ENCODE assay signal across 11 cellular contexts in the genomic region with DNA sequence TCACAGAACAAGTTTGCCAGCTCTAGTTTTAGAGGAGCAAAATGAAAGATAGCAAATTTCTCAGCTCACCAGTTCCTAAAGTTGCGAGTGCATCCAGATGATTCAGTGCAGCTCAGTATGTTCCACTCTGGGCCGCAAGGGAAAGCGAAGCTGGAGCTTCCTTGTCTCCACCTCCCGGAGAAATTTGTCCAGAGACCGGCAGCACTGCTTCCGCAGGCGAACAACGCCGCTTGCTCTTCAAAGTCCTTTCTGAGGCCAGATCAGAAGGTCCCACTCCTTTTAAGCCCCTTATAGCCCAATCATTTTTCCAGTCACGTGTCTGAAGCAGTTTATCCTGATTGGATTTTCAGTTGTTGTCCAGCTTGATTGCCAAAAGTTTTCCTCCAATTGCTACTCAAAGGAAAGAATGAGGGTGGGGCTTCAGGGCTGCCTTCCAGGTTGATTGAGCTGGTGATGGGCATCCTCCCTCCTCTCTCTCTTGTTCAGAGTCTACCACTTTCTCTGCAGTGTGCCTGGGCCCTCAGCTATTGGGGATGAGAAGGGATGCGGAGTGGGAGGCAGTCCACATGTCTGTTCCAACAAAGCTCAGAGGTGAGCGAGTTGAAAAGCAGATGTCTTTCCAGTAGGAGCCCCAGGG. TPM values are rescaled to one million over a fixed set of nuclear protein-coding genes. Genes with fewer than 3 reads are reported as not detected.
DNase-seq lines count a peak whose midpoint lies in the region; ATAC-seq and TF ChIP-seq lines count a peak whose summit lies in the region.
"Had no signal": no experiment of that assay in that cellular context is flagged by ENCODE, and none has a peak within 500 bp of the region (broad histone marks: within the 10 kb centered on the region; RNA-seq: fewer than 3 reads in every experiment).

Gene ZNF280A (minus strand): TSS at position 251 of the 637 bp plus-strand sequence. CDS start 4,640 bp downstream, outside the sequence.

- intact Hi-C loops in tibial artery (cut with DNase I; ENCODE audit: low total_unique reads) = no loop called here

- DNase-seq in GM03348 (ENCODE audit: low spot score) (peak; percentile 13), NCI-H146 (lab: John Stamatoyannopoulos, UW) (peak; percentile 52), choroid plexus epithelial cell (ENCODE audit: low read depth) (peak; percentile 60), retinal pigment epithelial cell (ENCODE audit: low read depth) (no peak), T-helper 17 cell (no peak), tibial artery (no peak)
- no peak for DNase-seq in activated CD8-positive, alpha-beta memory T cell treated with anti-CD3 and anti-CD28 coated beads, Interleukin-2, amount 50 U/mL, for 48 hours
- DNase-seq: amniotic stem cell, EL, nucleus accumbens had no signal

- no peak within 1 kb of the TSS for H3K27ac ChIP-seq in tibial artery

- TF ChIP-seq CTCF in choroid plexus epithelial cell (conservative IDR thresholded peaks at IDR 0.05; ENCODE audit: low read depth, low read length) (peak; percentile 31), retinal pigment epithelial cell (conservative IDR thresholded peaks at IDR 0.05; ENCODE audit: low read depth, low read length) (no peak), tibial artery (IDR thresholded peaks at IDR 0.05) (no peak)

- peaks cover 3% of the 10 kb centered on the region for H3K36me3 Mint-ChIP-seq in T-helper 17 cell (ENCODE audit: low read depth)

- no peaks in the 10 kb centered on the region for H3K27me3 ChIP-seq in tibial artery

- ATAC-seq in T-helper 17 cell = no peak

- no peaks in the 10 kb centered on the region for H3K9me3 ChIP-seq in T-helper 17 cell (ENCODE audit: control insufficient read depth, low read length, poor library complexity, severe bottlenecking)
- no peaks in the 10 kb centered on the region for H3K9me3 ChIP-seq in tibial artery

- no peak within 1 kb of the TSS for H3K4me3 Mint-ChIP-seq in T-helper 17 cell

- H3K27ac Mint-ChIP-seq in T-helper 17 cell = no peak within 1 kb of the TSS

- no peaks in the 10 kb centered on the region for H3K36me3 ChIP-seq in tibial artery

- no peaks in the 10 kb centered on the region for H3K4me1 Mint-ChIP-seq in T-helper 17 cell

- peak within 1 kb of the TSS; percentile 30 for H3K4me3 ChIP-seq in choroid plexus epithelial cell (ENCODE audit: low read depth, low read length)
- H3K4me3 ChIP-seq in retinal pigment epithelial cell (ENCODE audit: low read length) = peak within 1 kb of the TSS; percentile 34
- H3K4me3 ChIP-seq in tibial artery = no peak within 1 kb of the TSS

- H3K27me3 Mint-ChIP-seq in T-helper 17 cell = peaks cover 61% of the 10 kb centered on the region

- H3K4me1 ChIP-seq in tibial artery = no peaks in the 10 kb centered on the region

RNA-seq across cellular contexts. Expression of gene ZNF280A, which starts in this region (rescaled TPM):
- total RNA-seq in T-helper 17 cell = not detected
- total RNA-seq: temporal lobe had no signal

Comparison
In these comparisons a context has a peak if more than half of its experiments do, and no peak if none do; other contexts are left out.
1. DNase-seq: peak in GM03348 (single experiment), NCI-H146 (single experiment) and choroid plexus epithelial cell (single experiment); none in retinal pigment epithelial cell (single experiment), activated CD8-positive, alpha-beta memory T cell treated with anti-CD3 and anti-CD28 coated beads, Interleukin-2, amount 50 U/mL, for 48 hours (single experiment), T-helper 17 cell (0 of 3) and tibial artery (0 of 2).
2. H3K4me3 ChIP-seq: peak in choroid plexus epithelial cell (single experiment) and retinal pigment epithelial cell (single experiment); none in tibial artery (0 of 2).